Comparison of ENCODE assay signal across 1 cellular context in the genomic region with DNA sequence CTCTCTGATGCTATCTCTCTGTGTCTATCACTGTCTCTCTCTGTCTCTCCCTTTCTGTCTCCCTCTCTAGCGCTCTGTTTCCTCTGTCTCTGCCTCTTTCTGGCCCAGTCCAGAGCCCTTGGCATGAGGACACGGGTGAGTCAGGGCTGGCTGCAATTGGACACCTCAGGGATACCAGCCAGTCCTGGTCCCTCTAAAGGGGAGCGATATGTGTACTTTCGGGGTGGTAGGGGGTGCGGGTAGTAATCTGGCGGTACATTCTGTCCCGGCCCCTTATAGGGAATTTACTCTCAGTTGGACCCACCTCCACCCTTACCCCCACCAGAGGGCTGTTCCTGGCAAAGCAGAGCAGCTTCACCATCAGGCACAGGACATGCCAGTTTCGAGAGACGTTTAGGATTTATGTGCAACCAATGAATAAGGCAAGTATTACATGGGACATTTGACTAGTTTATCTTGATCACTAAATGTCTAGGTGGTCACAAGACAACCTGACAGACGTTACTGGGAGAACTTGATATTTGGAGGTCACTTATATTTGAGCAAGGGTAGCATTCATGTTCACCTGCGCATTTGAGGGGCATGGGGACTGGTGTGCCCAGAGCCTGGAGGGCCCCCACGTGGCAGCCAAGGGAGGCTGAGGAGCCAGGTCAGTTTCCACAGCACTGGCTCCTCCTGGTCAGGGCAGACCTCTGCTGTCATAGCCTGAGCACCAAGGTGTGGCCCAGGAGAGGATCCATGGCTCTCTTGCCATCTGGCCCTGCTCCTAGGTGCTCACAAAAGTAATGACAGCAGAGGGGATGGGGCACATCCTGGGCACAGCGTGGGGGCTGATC.
TF ChIP-seq lines count a peak whose summit lies in the region.

No MANE protein-coding gene starts in this region.

TF ChIP-seq in HCT116, 20 proteins besides CTCF, POLR2A, EP300 and RAD21 (continued from another document):
- TF ChIP-seq, protein P1, sequence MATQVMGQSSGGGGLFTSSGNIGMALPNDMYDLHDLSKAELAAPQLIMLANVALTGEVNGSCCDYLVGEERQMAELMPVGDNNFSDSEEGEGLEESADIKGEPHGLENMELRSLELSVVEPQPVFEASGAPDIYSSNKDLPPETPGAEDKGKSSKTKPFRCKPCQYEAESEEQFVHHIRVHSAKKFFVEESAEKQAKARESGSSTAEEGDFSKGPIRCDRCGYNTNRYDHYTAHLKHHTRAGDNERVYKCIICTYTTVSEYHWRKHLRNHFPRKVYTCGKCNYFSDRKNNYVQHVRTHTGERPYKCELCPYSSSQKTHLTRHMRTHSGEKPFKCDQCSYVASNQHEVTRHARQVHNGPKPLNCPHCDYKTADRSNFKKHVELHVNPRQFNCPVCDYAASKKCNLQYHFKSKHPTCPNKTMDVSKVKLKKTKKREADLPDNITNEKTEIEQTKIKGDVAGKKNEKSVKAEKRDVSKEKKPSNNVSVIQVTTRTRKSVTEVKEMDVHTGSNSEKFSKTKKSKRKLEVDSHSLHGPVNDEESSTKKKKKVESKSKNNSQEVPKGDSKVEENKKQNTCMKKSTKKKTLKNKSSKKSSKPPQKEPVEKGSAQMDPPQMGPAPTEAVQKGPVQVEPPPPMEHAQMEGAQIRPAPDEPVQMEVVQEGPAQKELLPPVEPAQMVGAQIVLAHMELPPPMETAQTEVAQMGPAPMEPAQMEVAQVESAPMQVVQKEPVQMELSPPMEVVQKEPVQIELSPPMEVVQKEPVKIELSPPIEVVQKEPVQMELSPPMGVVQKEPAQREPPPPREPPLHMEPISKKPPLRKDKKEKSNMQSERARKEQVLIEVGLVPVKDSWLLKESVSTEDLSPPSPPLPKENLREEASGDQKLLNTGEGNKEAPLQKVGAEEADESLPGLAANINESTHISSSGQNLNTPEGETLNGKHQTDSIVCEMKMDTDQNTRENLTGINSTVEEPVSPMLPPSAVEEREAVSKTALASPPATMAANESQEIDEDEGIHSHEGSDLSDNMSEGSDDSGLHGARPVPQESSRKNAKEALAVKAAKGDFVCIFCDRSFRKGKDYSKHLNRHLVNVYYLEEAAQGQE (IDR thresholded peaks at IDR 0.05; ENCODE audit: low read depth), result no peak
- TF ChIP-seq, protein P2, sequence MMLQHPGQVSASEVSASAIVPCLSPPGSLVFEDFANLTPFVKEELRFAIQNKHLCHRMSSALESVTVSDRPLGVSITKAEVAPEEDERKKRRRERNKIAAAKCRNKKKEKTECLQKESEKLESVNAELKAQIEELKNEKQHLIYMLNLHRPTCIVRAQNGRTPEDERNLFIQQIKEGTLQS (IDR thresholded peaks at IDR 0.05), result no peak
